1 cellular context compared by ENCODE assay signal in the genomic region with DNA sequence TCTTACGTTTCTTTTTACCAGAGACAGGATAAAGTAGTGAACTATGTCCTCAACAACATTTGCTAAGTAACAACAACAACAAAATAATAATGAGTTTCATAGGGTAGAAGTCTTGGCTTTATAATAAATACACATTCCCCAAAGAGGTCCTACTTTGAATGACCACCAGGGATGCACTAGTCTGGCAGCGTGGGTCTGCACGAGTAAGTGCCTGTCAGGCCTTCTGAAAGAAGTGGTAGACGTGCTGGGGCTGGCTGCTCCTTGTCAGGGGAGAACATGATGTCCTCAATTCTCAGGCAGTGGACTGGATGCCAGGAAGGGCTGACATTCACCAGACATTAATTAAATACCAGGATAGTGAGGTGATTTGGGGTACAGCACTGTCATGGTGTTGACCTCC.
TF ChIP-seq lines count a peak whose summit lies in the region.

No MANE protein-coding gene starts in this region.

TF ChIP-seq in K562, 482 proteins besides CTCF, POLR2A, EP300 and RAD21 (continued from another document):
- TF ChIP-seq, protein P1, sequence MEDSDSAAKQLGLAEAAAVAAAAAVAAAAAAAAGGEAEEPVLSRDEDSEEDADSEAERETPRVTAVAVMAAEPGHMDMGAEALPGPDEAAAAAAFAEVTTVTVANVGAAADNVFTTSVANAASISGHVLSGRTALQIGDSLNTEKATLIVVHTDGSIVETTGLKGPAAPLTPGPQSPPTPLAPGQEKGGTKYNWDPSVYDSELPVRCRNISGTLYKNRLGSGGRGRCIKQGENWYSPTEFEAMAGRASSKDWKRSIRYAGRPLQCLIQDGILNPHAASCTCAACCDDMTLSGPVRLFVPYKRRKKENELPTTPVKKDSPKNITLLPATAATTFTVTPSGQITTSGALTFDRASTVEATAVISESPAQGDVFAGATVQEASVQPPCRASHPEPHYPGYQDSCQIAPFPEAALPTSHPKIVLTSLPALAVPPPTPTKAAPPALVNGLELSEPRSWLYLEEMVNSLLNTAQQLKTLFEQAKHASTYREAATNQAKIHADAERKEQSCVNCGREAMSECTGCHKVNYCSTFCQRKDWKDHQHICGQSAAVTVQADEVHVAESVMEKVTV (CRISPR knock-in tag; IDR thresholded peaks at IDR 0.05) = no peak
- TF ChIP-seq HMGN3 (IDR thresholded peaks at IDR 0.05; ENCODE audit: borderline replicate concordance, extremely low read depth, insufficient read length, low read depth, low read length) = no peak
- no peak for TF ChIP-seq MYBL2 (IDR thresholded peaks at IDR 0.05; ENCODE audit: low read depth)
- no peak for TF ChIP-seq MYBL2 (CRISPR knock-in tag; IDR thresholded peaks at IDR 0.05; ENCODE audit: borderline replicate concordance)
- TF ChIP-seq FOXP1 (CRISPR knock-in tag; IDR thresholded peaks at IDR 0.05) = no peak
- TF ChIP-seq, protein P2, sequence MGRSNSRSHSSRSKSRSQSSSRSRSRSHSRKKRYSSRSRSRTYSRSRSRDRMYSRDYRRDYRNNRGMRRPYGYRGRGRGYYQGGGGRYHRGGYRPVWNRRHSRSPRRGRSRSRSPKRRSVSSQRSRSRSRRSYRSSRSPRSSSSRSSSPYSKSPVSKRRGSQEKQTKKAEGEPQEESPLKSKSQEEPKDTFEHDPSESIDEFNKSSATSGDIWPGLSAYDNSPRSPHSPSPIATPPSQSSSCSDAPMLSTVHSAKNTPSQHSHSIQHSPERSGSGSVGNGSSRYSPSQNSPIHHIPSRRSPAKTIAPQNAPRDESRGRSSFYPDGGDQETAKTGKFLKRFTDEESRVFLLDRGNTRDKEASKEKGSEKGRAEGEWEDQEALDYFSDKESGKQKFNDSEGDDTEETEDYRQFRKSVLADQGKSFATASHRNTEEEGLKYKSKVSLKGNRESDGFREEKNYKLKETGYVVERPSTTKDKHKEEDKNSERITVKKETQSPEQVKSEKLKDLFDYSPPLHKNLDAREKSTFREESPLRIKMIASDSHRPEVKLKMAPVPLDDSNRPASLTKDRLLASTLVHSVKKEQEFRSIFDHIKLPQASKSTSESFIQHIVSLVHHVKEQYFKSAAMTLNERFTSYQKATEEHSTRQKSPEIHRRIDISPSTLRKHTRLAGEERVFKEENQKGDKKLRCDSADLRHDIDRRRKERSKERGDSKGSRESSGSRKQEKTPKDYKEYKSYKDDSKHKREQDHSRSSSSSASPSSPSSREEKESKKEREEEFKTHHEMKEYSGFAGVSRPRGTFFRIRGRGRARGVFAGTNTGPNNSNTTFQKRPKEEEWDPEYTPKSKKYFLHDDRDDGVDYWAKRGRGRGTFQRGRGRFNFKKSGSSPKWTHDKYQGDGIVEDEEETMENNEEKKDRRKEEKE (IDR thresholded peaks at IDR 0.05; ENCODE audit: borderline replicate concordance in 1 of 2, control insufficient read depth in 1 of 2, low read depth in 2 of 2, low read length in 1 of 2) = no peak
